In the genomic region with DNA sequence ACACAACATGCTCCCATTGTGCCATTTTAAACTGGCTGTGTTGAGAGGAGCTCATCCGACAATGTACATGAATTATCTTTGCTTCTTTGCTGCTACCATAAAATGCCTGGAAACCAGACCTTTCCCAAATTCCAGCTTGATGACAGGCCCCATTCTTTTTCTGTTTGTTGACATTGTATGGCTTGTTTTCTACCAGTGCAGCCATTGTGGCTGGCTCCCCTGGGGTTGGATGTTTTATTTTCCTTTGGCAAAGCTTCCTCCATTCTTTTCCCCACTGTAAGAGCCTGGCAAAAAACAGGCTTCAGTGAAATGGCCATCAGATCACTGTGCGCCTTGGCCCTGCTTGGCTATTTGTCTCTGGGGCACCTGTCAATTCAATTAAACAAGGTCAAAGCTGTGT, we compare ENCODE assay signal across 21 cellular contexts.
"Had no signal": no experiment of that assay in that cellular context is flagged by ENCODE, and none has a peak within 500 bp of the region (broad histone marks: within the 10 kb centered on the region; RNA-seq: fewer than 3 reads in every experiment).

No MANE protein-coding gene starts in this region.

- H3K36me3 Mint-ChIP-seq: naive thymus-derived CD8-positive, alpha-beta T cell had no signal

- H3K4me1 ChIP-seq: body of pancreas, tibial nerve, uterus had no signal

- H3K4me3 Mint-ChIP-seq: activated T-cell treated with anti-CD3 and anti-CD28 coated beads, Interleukin-2, amount 50 U/mL, for 24 hours; naive thymus-derived CD8-positive, alpha-beta T cell had no signal

- H3K9me3 ChIP-seq: body of pancreas, tibial nerve, uterus had no signal

- H3K27ac ChIP-seq: body of pancreas, hepatocyte, skin epidermis, tibial nerve, uterus, VCaP had no signal

- H3K4me3 ChIP-seq: body of pancreas, hepatocyte, skin epidermis, tibial nerve, uterus had no signal

- H3K27ac Mint-ChIP-seq: activated T-cell treated with anti-CD3 and anti-CD28 coated beads, Interleukin-2, amount 50 U/mL, for 24 hours; progenitor cell of endocrine pancreas had no signal

- H3K36me3 ChIP-seq: tibial nerve, uterus had no signal

- DNase-seq: activated CD4-positive, alpha-beta T cell treated with anti-CD3 and anti-CD28 coated beads for 1 hour; activated CD4-positive, alpha-beta T cell treated with anti-CD3 and anti-CD28 coated beads, Interleukin-2, amount 50 U/mL, for 4 hours; activated effector memory CD4-positive, alpha-beta T cell treated with Interleukin-2 at 50 U/mL for 16 hours; activated naive CD4-positive, alpha-beta T cell treated with anti-CD3 and anti-CD28 coated beads, Interleukin-2, amount 50 U/mL, for 16 hours; activated T-cell treated with anti-CD3 and anti-CD28 coated beads, Interleukin-2, amount 50 U/mL, for 24 hours; body of pancreas; caudate nucleus; mammary epithelial cell; naive thymus-derived CD8-positive, alpha-beta T cell; right cardiac atrium; stimulated activated CD4-positive, alpha-beta T cell treated with anti-CD3 and anti-CD28 coated beads, Interleukin-15, amount 100 ng/mL, for 24 hours; stimulated activated CD4-positive, alpha-beta T cell treated with anti-CD3 and anti-CD28 coated beads, Interleukin-4, amount 100 ng/mL, for 24 hours; stimulated activated naive CD4-positive, alpha-beta T cell; uterus had no signal

- ATAC-seq: body of pancreas; esophagus mucosa; left lobe of liver; naive thymus-derived CD8-positive, alpha-beta T cell; right cardiac atrium had no signal

- H3K9me3 Mint-ChIP-seq: activated T-cell treated with anti-CD3 and anti-CD28 coated beads, Interleukin-2, amount 50 U/mL, for 24 hours; naive thymus-derived CD8-positive, alpha-beta T cell had no signal

- H3K27me3 ChIP-seq: body of pancreas, hepatocyte, tibial nerve, uterus had no signal

- H3K27me3 Mint-ChIP-seq: activated T-cell treated with anti-CD3 and anti-CD28 coated beads, Interleukin-2, amount 50 U/mL, for 24 hours; naive thymus-derived CD8-positive, alpha-beta T cell; progenitor cell of endocrine pancreas had no signal
